Comparison of ENCODE assay signal across 20 cellular contexts in genomic region chr4:80153800-80154546, GRCh38. TPM values are rescaled to one million over a fixed set of nuclear protein-coding genes. Genes with fewer than 3 reads are reported as not detected.
A peak's percentile ranks its signal among the peaks of the same experiment; 100 is the strongest.
DNase-seq lines count a peak whose midpoint lies in the region; ATAC-seq and TF ChIP-seq lines count a peak whose summit lies in the region.
"Had no signal": no experiment of that assay in that cellular context is flagged by ENCODE, and none has a peak within 500 bp of the region (broad histone marks: within the 10 kb centered on the region; RNA-seq: fewer than 3 reads in every experiment).

No MANE protein-coding gene starts in this region.

- no peaks in the 10 kb centered on the region for H3K36me3 Mint-ChIP-seq in activated naive CD4-positive, alpha-beta T cell treated with anti-CD3 and anti-CD28 coated beads, Interleukin-2, amount 50 U/mL, for 24 hours
- peaks cover 2% of the 10 kb centered on the region for H3K36me3 Mint-ChIP-seq in activated naive CD4-positive, alpha-beta T cell treated with anti-CD3 and anti-CD28 coated beads, Interleukin-2, amount 10 ng/mL, durations not matched to agents 7 days and 5 days
- no peaks in the 10 kb centered on the region for H3K36me3 Mint-ChIP-seq in stimulated activated naive CD8-positive, alpha-beta T cell treated with anti-CD3 and anti-CD28 coated beads, Interleukin-15, Interleukin-2, amounts not matched to agents 100 ng/mL and 50 ng/mL, for 24 hours (ENCODE audit: low read depth)
- H3K36me3 Mint-ChIP-seq: neural progenitor cell had no signal

- no peaks in the 10 kb centered on the region for H3K9me3 Mint-ChIP-seq in activated naive CD4-positive, alpha-beta T cell treated with anti-CD3 and anti-CD28 coated beads, Interleukin-2, amount 50 U/mL, for 24 hours
- no peaks in the 10 kb centered on the region for H3K9me3 Mint-ChIP-seq in activated naive CD4-positive, alpha-beta T cell treated with anti-CD3 and anti-CD28 coated beads, Interleukin-2, amount 10 ng/mL, durations not matched to agents 7 days and 5 days
- peaks cover 4% of the 10 kb centered on the region for H3K9me3 Mint-ChIP-seq in stimulated activated naive CD8-positive, alpha-beta T cell treated with anti-CD3 and anti-CD28 coated beads, Interleukin-15, Interleukin-2, amounts not matched to agents 100 ng/mL and 50 ng/mL, for 24 hours
- H3K9me3 Mint-ChIP-seq: GM23338 had no signal

- H2AFZ ChIP-seq in SK-N-SH (ENCODE audit: low read depth), result peak overlapping the region; percentile 62; the same call in 1 of the 2 replicates
- H2AFZ ChIP-seq: GM23338, neural progenitor cell had no signal

- no peaks in the 10 kb centered on the region for H4K20me1 ChIP-seq in SK-N-SH (ENCODE audit: insufficient read depth)

- POLR2A ChIA-PET in SK-N-SH (lab: Yijun Ruan, JAX) (interaction anchor here (0.6 kb wide), 1 partner anchor 45 kb away, joined by 4 read pairs; no protein-coding TSS in a partner anchor), HEK293T (lab: Yijun Ruan, JAX) (interaction anchor here (1.0 kb wide), 1 partner anchor 1215 kb away, joined by 3 read pairs; the partner anchor contains the start of gene PAQR3)

- H3K4me3 ChIP-seq in SK-N-SH (ENCODE audit: low read depth in 2 of 2, low read length in 1 of 2), result peak overlapping the region; percentile 29 to 40; a peak in 1 of 4 replicates
- H3K4me3 ChIP-seq in choroid plexus epithelial cell (ENCODE audit: low read depth, low read length), result no peak overlapping the region
- no peak overlapping the region for H3K4me3 ChIP-seq in heart left ventricle
- H3K4me3 ChIP-seq: GM23338, neural progenitor cell had no signal

- TF ChIP-seq CTCF in SK-N-SH (IDR thresholded peaks at IDR 0.05), result no peak
- TF ChIP-seq CTCF in choroid plexus epithelial cell (conservative IDR thresholded peaks at IDR 0.05; ENCODE audit: low read depth, low read length), result no peak
- no peak for TF ChIP-seq CTCF in heart left ventricle (IDR thresholded peaks at IDR 0.05)

- H3K4me3 Mint-ChIP-seq in activated naive CD4-positive, alpha-beta T cell treated with anti-CD3 and anti-CD28 coated beads, Interleukin-2, amount 50 U/mL, for 24 hours, result peak overlapping the region; percentile 51
- H3K4me3 Mint-ChIP-seq in activated naive CD4-positive, alpha-beta T cell treated with anti-CD3 and anti-CD28 coated beads, Interleukin-2, amount 10 ng/mL, durations not matched to agents 7 days and 5 days, result no peak overlapping the region
- peak overlapping the region; percentile 38 for H3K4me3 Mint-ChIP-seq in stimulated activated naive CD8-positive, alpha-beta T cell treated with anti-CD3 and anti-CD28 coated beads, Interleukin-15, Interleukin-2, amounts not matched to agents 100 ng/mL and 50 ng/mL, for 24 hours
- H3K4me3 Mint-ChIP-seq: GM23338, neural progenitor cell had no signal

- ATAC-seq in heart left ventricle, result no peak
- ATAC-seq: GM23338, right cardiac atrium had no signal

- no peaks in the 10 kb centered on the region for H3K27me3 Mint-ChIP-seq in activated naive CD4-positive, alpha-beta T cell treated with anti-CD3 and anti-CD28 coated beads, Interleukin-2, amount 50 U/mL, for 24 hours
- no peaks in the 10 kb centered on the region for H3K27me3 Mint-ChIP-seq in activated naive CD4-positive, alpha-beta T cell treated with anti-CD3 and anti-CD28 coated beads, Interleukin-2, amount 10 ng/mL, durations not matched to agents 7 days and 5 days
- H3K27me3 Mint-ChIP-seq in stimulated activated naive CD8-positive, alpha-beta T cell treated with anti-CD3 and anti-CD28 coated beads, Interleukin-15, Interleukin-2, amounts not matched to agents 100 ng/mL and 50 ng/mL, for 24 hours, result no peaks in the 10 kb centered on the region

- no peaks in the 10 kb centered on the region for H3K9me2 ChIP-seq in SK-N-SH

- H3K4me1 ChIP-seq in SK-N-SH (ENCODE audit: control insufficient read depth in 1 of 2, insufficient read depth in 2 of 2, low read depth in 1 of 2, low read length in 1 of 2) (peaks cover 0 to 13% of the 10 kb centered on the region in 2 experiments; a peak in 3 of 4 replicates), heart left ventricle (peaks cover 0 to 6% (median 0%) of the 10 kb centered on the region in 12 donors)
- H3K4me1 ChIP-seq: neural progenitor cell had no signal

- no peak for TF ChIP-seq POLR2A in heart left ventricle (IDR thresholded peaks at IDR 0.05)

- H3F3A ChIP-seq in SK-N-SH (replicated peaks; ENCODE audit: insufficient read depth), result peaks cover 22% of the 10 kb centered on the region

- H3K79me2 ChIP-seq in SK-N-SH (ENCODE audit: insufficient read depth), result no peaks in the 10 kb centered on the region

- no peak for DNase-seq in activated naive CD4-positive, alpha-beta T cell treated with anti-CD3 and anti-CD28 coated beads, Interleukin-2, amount 10 ng/mL, durations not matched to agents 7 days and 5 days
- DNase-seq in SK-N-SH (peak; percentile 10), choroid plexus epithelial cell (ENCODE audit: low read depth) (peak; percentile 45), HEK293T (ENCODE audit: extremely low spot score) (no peak), heart left ventricle (no peak), inferior parietal cortex (ENCODE audit: extremely low spot score) (no peak)
- DNase-seq: activated CD8-positive, alpha-beta memory T cell treated with anti-CD3 and anti-CD28 coated beads for 24 hours; activated naive CD4-positive, alpha-beta T cell treated with anti-CD3 and anti-CD28 coated beads, Interleukin-2, amount 50 U/mL, for 16 hours; Calu3; central memory CD4-positive, alpha-beta T cell; mesendoderm; MV-4-11; NCI-H82; right cardiac atrium; stimulated activated CD4-positive, alpha-beta T cell treated with anti-CD3 and anti-CD28 coated beads, Interleukin-2, amount 100 ng/mL, for 24 hours; stimulated activated CD8-positive, alpha-beta memory T cell treated with anti-CD3 and anti-CD28 coated beads, Interleukin-4, amount 100 ng/mL, for 48 hours had no signal

- H3K27ac ChIP-seq in SK-N-SH (ENCODE audit: low read depth in 2 of 2, low read length in 1 of 2), result peak overlapping the region; percentile 88 to 90
- no peak overlapping the region for H3K27ac ChIP-seq in heart left ventricle
- H3K27ac ChIP-seq: neural progenitor cell had no signal

- H3K9me3 ChIP-seq in SK-N-SH (no peaks in the 10 kb centered on the region), heart left ventricle (peaks cover 0 to 11% (median 2%) of the 10 kb centered on the region in 12 donors)

- intact Hi-C loops in heart left ventricle (cut with DNase I), result no loop called here

- H3K9ac ChIP-seq in SK-N-SH, result peak overlapping the region; percentile 27; the same call in 1 of the 2 replicates
- H3K9ac ChIP-seq: neural progenitor cell had no signal

- 10% methylated on average over 4 of the region's 4 CpGs for WGBS in SK-N-SH (ENCODE audit: low lambda C conversion rate)
- WGBS in heart left ventricle, 4 donors, result 79 to 85% (median 82%) methylated on average over 4 of the region's 4 CpGs

- peaks cover 29% of the 10 kb centered on the region for H3K4me1 Mint-ChIP-seq in activated naive CD4-positive, alpha-beta T cell treated with anti-CD3 and anti-CD28 coated beads, Interleukin-2, amount 50 U/mL, for 24 hours
- H3K4me1 Mint-ChIP-seq in activated naive CD4-positive, alpha-beta T cell treated with anti-CD3 and anti-CD28 coated beads, Interleukin-2, amount 10 ng/mL, durations not matched to agents 7 days and 5 days, result peaks cover 4% of the 10 kb centered on the region
- H3K4me1 Mint-ChIP-seq in stimulated activated naive CD8-positive, alpha-beta T cell treated with anti-CD3 and anti-CD28 coated beads, Interleukin-15, Interleukin-2, amounts not matched to agents 100 ng/mL and 50 ng/mL, for 24 hours (ENCODE audit: low read depth), result peaks cover 39% of the 10 kb centered on the region
- H3K4me1 Mint-ChIP-seq: GM23338, neural progenitor cell had no signal

- peak overlapping the region; percentile 46 for H3K4me2 ChIP-seq in SK-N-SH
- H3K4me2 ChIP-seq: GM23338, neural progenitor cell had no signal

- H3K27me3 ChIP-seq in SK-N-SH (ENCODE audit: insufficient read depth) (no peaks in the 10 kb centered on the region), heart left ventricle (no peaks in the 10 kb centered on the region)
- H3K27me3 ChIP-seq: neural progenitor cell had no signal

- peak overlapping the region; percentile 68 for H3K27ac Mint-ChIP-seq in activated naive CD4-positive, alpha-beta T cell treated with anti-CD3 and anti-CD28 coated beads, Interleukin-2, amount 50 U/mL, for 24 hours
- H3K27ac Mint-ChIP-seq in activated naive CD4-positive, alpha-beta T cell treated with anti-CD3 and anti-CD28 coated beads, Interleukin-2, amount 10 ng/mL, durations not matched to agents 7 days and 5 days, result no peak overlapping the region
- H3K27ac Mint-ChIP-seq in stimulated activated naive CD8-positive, alpha-beta T cell treated with anti-CD3 and anti-CD28 coated beads, Interleukin-15, Interleukin-2, amounts not matched to agents 100 ng/mL and 50 ng/mL, for 24 hours, result peak overlapping the region; percentile 91
- H3K27ac Mint-ChIP-seq: GM23338, neural progenitor cell had no signal

- CTCF ChIA-PET in activated naive CD4-positive, alpha-beta T cell treated with anti-CD3 and anti-CD28 coated beads, Interleukin-2, amount 10 ng/mL, durations not matched to agents 7 days and 5 days (lab: Charles Lee), result interaction anchor here (0.8 to 1.6 kb wide), 5 partner anchors 12 to 29 kb away, joined by 3 to 4 read pairs (median 3); no protein-coding TSS in a partner anchor
- CTCF ChIA-PET in SK-N-SH (lab: Yijun Ruan, JAX), result interaction anchor here (1.1 to 4.6 kb wide), 6 partner anchors 9 to 66 kb away, joined by 3 to 31 read pairs (median 3); no protein-coding TSS in a partner anchor
- CTCF ChIA-PET in HEK293T (lab: Yijun Ruan, JAX), result interaction anchor here (0.6 kb wide), 1 partner anchor 465 kb away, joined by 3 read pairs; no protein-coding TSS in a partner anchor

- TF ChIP-seq RAD21 in SK-N-SH (IDR thresholded peaks at IDR 0.05; ENCODE audit: low read length), result no peak

- TF ChIP-seq EP300 in SK-N-SH (IDR thresholded peaks at IDR 0.05; ENCODE audit: borderline replicate concordance in 1 of 2, low read depth in 1 of 2, low read length in 1 of 2), result no peak

- H3K36me3 ChIP-seq in SK-N-SH (replicated peaks in 1 of 2; ENCODE audit: control insufficient read depth in 1 of 2, insufficient read depth in 2 of 2, low read length in 1 of 2) (no peaks in the 10 kb centered on the region), heart left ventricle (no peaks in the 10 kb centered on the region)
- H3K36me3 ChIP-seq: neural progenitor cell had no signal

TF ChIP-seq in HEK293T, 16 proteins besides CTCF, POLR2A, EP300 and RAD21 (continues in another document):
- TF ChIP-seq ZNF384 (IDR thresholded peaks at IDR 0.05) (no peak), L3MBTL2 (conservative IDR thresholded peaks at IDR 0.05) (no peak), FOXK2 (IDR thresholded peaks at IDR 0.05) (no peak), HDGF (IDR thresholded peaks at IDR 0.05; ENCODE audit: borderline replicate concordance) (no peak), NFRKB (IDR thresholded peaks at IDR 0.05) (no peak), ARNT (IDR thresholded peaks at IDR 0.05) (no peak)

RNA-seq across cellular contexts. Expression of gene PRDM8, which starts 43.3 kb away (rescaled TPM):
- 3.5 and 3.7 TPM in 2 replicates for polyA plus RNA-seq in SK-N-SH (2012; rRNA removed)
- polyA plus RNA-seq in SK-N-SH (2012; cell fraction: cytosol; rRNA removed), result 2.3 and 2.6 TPM in 2 replicates
- 10.2 and 11.7 TPM in 2 replicates for polyA plus RNA-seq in SK-N-SH (2012; cell fraction: nucleus; rRNA removed)
- total RNA-seq in heart left ventricle, result 1 to 10 TPM in 4 of 9 donors, under 1 TPM in 5; 0.39 to 1.9 (median 0.84) TPM
- polyA plus RNA-seq in heart left ventricle, result under 1 TPM; 0.26 to 0.76 TPM
- total RNA-seq: GM23338 had no signal

Comparison
In these comparisons a context has a peak if more than half of its experiments do, and no peak if none do; other contexts are left out.
1. DNase-seq: peak in SK-N-SH (single experiment) and choroid plexus epithelial cell (single experiment); none in activated naive CD4-positive, alpha-beta T cell treated with anti-CD3 and anti-CD28 coated beads, Interleukin-2, amount 10 ng/mL, durations not matched to agents 7 days and 5 days (single experiment), HEK293T (single experiment), heart left ventricle (0 of 5) and inferior parietal cortex (single experiment).
2. H3K27ac ChIP-seq: peak in SK-N-SH (2 of 2); none in heart left ventricle (0 of 12).
3. H3K4me3 ChIP-seq: peak in SK-N-SH (2 of 2); none in choroid plexus epithelial cell (single experiment) and heart left ventricle (0 of 12).